Comparison of ENCODE assay signal across 8 cellular contexts in genomic region chr7:149598721-149599308, GRCh38.
A peak's percentile ranks its signal among the peaks of the same experiment; 100 is the strongest.
DNase-seq lines count a peak whose midpoint lies in the region; TF ChIP-seq lines count a peak whose summit lies in the region.

No MANE protein-coding gene starts in this region.

- no peaks in the 10 kb centered on the region for H3K27me3 ChIP-seq in KMS-11 (ENCODE audit: insufficient read depth, low read depth)
- no peaks in the 10 kb centered on the region for H3K27me3 ChIP-seq in esophagus muscularis mucosa

- H3K4me3 ChIP-seq in KMS-11 (IDR thresholded peaks at IDR 0.05; ENCODE audit: insufficient read depth, low read depth, low read length) (no peak overlapping the region), astrocyte of the spinal cord (ENCODE audit: low read depth, low read length) (no peak overlapping the region), esophagus muscularis mucosa (no peak overlapping the region)

- 71% methylated on average over 1 of the region's 1 CpG for WGBS in esophagus muscularis mucosa

- H3K9ac ChIP-seq in KMS-11: no peak overlapping the region

- peak; percentile 33; the same call in 1 of the 2 replicates for TF ChIP-seq CTCF in KMS-11 (conservative IDR thresholded peaks at IDR 0.05; ENCODE audit: low read depth, low read length)
- TF ChIP-seq CTCF in astrocyte of the spinal cord (IDR thresholded peaks at IDR 0.05; ENCODE audit: low read depth, low read length): peak; percentile 60
- peak in 1 of 3 experiments; percentile 27 for TF ChIP-seq CTCF in esophagus muscularis mucosa (IDR thresholded peaks at IDR 0.05)

- no peaks in the 10 kb centered on the region for H4K20me1 ChIP-seq in KMS-11 (ENCODE audit: insufficient read depth)

- H3K36me3 ChIP-seq in KMS-11 (ENCODE audit: insufficient read depth) (peaks cover 12% of the 10 kb centered on the region; the same call in 1 of the 2 replicates), esophagus muscularis mucosa (peaks cover 16 to 81% (median 55%) of the 10 kb centered on the region in 4 donors)

- H3K27ac ChIP-seq in KMS-11: no peak overlapping the region
- H3K27ac ChIP-seq in esophagus muscularis mucosa (replicated peaks in 1 of 4): no peak overlapping the region

- no peaks in the 10 kb centered on the region for H3K79me2 ChIP-seq in KMS-11 (ENCODE audit: insufficient read depth, low read depth)

- H3K4me1 ChIP-seq in KMS-11 (ENCODE audit: low read depth, poor library complexity, severe bottlenecking) (no peaks in the 10 kb centered on the region), esophagus muscularis mucosa (no peaks in the 10 kb centered on the region)

- intact Hi-C loops in esophagus muscularis mucosa (cut with DNase I): no loop called here

- in situ Hi-C loops in astrocyte of the spinal cord (cut with HindIII; ENCODE audit: low sequenced_read_pairs): no loop called here

- H3K4me2 ChIP-seq in KMS-11: no peak overlapping the region

- H3K9me3 ChIP-seq in esophagus muscularis mucosa: no peaks in the 10 kb centered on the region

- peak; percentile 37 for DNase-seq in stimulated activated CD4-positive, alpha-beta T cell treated with anti-CD3 and anti-CD28 coated beads, Interleukin-1b, Interleukin-23, amount 100 ng/mL, for 48 hours
- DNase-seq in stimulated activated CD4-positive, alpha-beta T cell treated with anti-CD3 and anti-CD28 coated beads, Interleukin-2, amount 100 ng/mL, for 48 hours: no peak
- DNase-seq in astrocyte of the spinal cord (ENCODE audit: low read depth, low spot score) (peak; percentile 25), left kidney (ENCODE audit: low read depth, low spot score) (peak; percentile 49), esophagus muscularis mucosa (ENCODE audit: extremely low spot score) (no peak), midbrain (lab: John Stamatoyannopoulos, UW) (no peak)
- no peak for DNase-seq in activated CD8-positive, alpha-beta memory T cell treated with anti-CD3 and anti-CD28 coated beads for 24 hours

- H2AFZ ChIP-seq in KMS-11 (ENCODE audit: low read depth): no peak overlapping the region

- TF ChIP-seq EP300 in esophagus muscularis mucosa (IDR thresholded peaks at IDR 0.05): no peak

- TF ChIP-seq POLR2A in esophagus muscularis mucosa (IDR thresholded peaks at IDR 0.05; ENCODE audit: low read depth): no peak

Comparison
In these comparisons a context has a peak if more than half of its experiments do, and no peak if none do; other contexts are left out.
1. DNase-seq: peak in stimulated activated CD4-positive, alpha-beta T cell treated with anti-CD3 and anti-CD28 coated beads, Interleukin-1b, Interleukin-23, amount 100 ng/mL, for 48 hours (single experiment), astrocyte of the spinal cord (single experiment) and left kidney (single experiment); none in stimulated activated CD4-positive, alpha-beta T cell treated with anti-CD3 and anti-CD28 coated beads, Interleukin-2, amount 100 ng/mL, for 48 hours (0 of 2), esophagus muscularis mucosa (single experiment), midbrain (single experiment) and activated CD8-positive, alpha-beta memory T cell treated with anti-CD3 and anti-CD28 coated beads for 24 hours (single experiment).